10 cellular contexts compared by ENCODE assay signal in genomic region chr1:99548924-99549605, GRCh38.
A peak's percentile ranks its signal among the peaks of the same experiment; 100 is the strongest.
DNase-seq lines count a peak whose midpoint lies in the region; ATAC-seq and TF ChIP-seq lines count a peak whose summit lies in the region.
"Had no signal": no experiment of that assay in that cellular context is flagged by ENCODE, and none has a peak within 500 bp of the region (broad histone marks: within the 10 kb centered on the region; RNA-seq: fewer than 3 reads in every experiment).

No MANE protein-coding gene starts in this region.

- H3K27me3 Mint-ChIP-seq in CD4-positive, alpha-beta T cell, result peaks cover 14% of the 10 kb centered on the region

- peak; percentile 96 to 97 for ATAC-seq in right cardiac atrium
- ATAC-seq in CD4-positive, alpha-beta T cell (ENCODE audit: poor library complexity), result no peak

- no peak overlapping the region for H3K27ac Mint-ChIP-seq in CD4-positive, alpha-beta T cell

- no peak for TF ChIP-seq EP300 in tibial nerve (IDR thresholded peaks at IDR 0.05)

- WGBS in adrenal gland, 4 donors, result 19 to 39% (median 35%) methylated on average over 2 to 3 of the region's 3 CpGs
- WGBS in right cardiac atrium, result 28% methylated on average over 3 of the region's 3 CpGs
- WGBS in tibial nerve, 2 donors, result 46 to 56% methylated on average over 3 of the region's 3 CpGs

- TF ChIP-seq POLR2A in adrenal gland (IDR thresholded peaks at IDR 0.05) (no peak), tibial nerve (IDR thresholded peaks at IDR 0.05) (no peak)

- H3K4me3 ChIP-seq in A673 (ENCODE audit: low read depth, low read length, poor library complexity, severe bottlenecking) (no peak overlapping the region), adrenal gland (no peak overlapping the region), right cardiac atrium (ENCODE audit: low read length) (no peak overlapping the region), tibial nerve (no peak overlapping the region)

- no peaks in the 10 kb centered on the region for H3K27me3 ChIP-seq in A673 (replicated peaks; ENCODE audit: insufficient read depth, low read depth, low read length, poor library complexity)
- H3K27me3 ChIP-seq in adrenal gland, result no peaks in the 10 kb centered on the region
- H3K27me3 ChIP-seq in right cardiac atrium (ENCODE audit: control insufficient read depth, insufficient read depth), result no peaks in the 10 kb centered on the region
- no peaks in the 10 kb centered on the region for H3K27me3 ChIP-seq in tibial nerve
- H3K27me3 ChIP-seq in CD4-positive, alpha-beta T cell (ENCODE audit: control insufficient read depth, insufficient read depth, low read length), result no peaks in the 10 kb centered on the region

- H3K9me3 ChIP-seq in A673 (ENCODE audit: low read depth, low read length, poor library complexity, severe bottlenecking), result no peaks in the 10 kb centered on the region
- no peaks in the 10 kb centered on the region for H3K9me3 ChIP-seq in adrenal gland (replicated peaks in 1 of 3)
- H3K9me3 ChIP-seq in right cardiac atrium (ENCODE audit: control insufficient read depth, low read length), result no peaks in the 10 kb centered on the region
- no peaks in the 10 kb centered on the region for H3K9me3 ChIP-seq in tibial nerve
- no peaks in the 10 kb centered on the region for H3K9me3 ChIP-seq in CD4-positive, alpha-beta T cell (ENCODE audit: control insufficient read depth, low read length)

- intact Hi-C loops in A673 (cut with micrococcal nuclease; ENCODE audit: unreplicated experiment) (no loop called here), adrenal gland (cut with DNase I) (no loop called here), right cardiac atrium (cut with DNase I) (no loop called here)
- intact Hi-C loops in CD4-positive, alpha-beta T cell (cut with DNase I, micrococcal nuclease), result no loop called here

- H3K4me1 ChIP-seq in A673 (ENCODE audit: insufficient read depth, low read length, poor library complexity, severe bottlenecking), result peaks cover 7% of the 10 kb centered on the region
- H3K4me1 ChIP-seq in adrenal gland (replicated peaks in 1 of 2), result peaks cover 0 to 6% of the 10 kb centered on the region in 2 donors
- no peaks in the 10 kb centered on the region for H3K4me1 ChIP-seq in right cardiac atrium (ENCODE audit: control insufficient read depth, insufficient read depth, low read length)
- H3K4me1 ChIP-seq in tibial nerve, result peaks cover 0 to 14% (median 0%) of the 10 kb centered on the region in 4 donors

- no peaks in the 10 kb centered on the region for H3K4me1 Mint-ChIP-seq in CD4-positive, alpha-beta T cell (ENCODE audit: low read depth)
- H3K4me1 Mint-ChIP-seq: neural crest cell had no signal

- no peak overlapping the region for H3K27ac ChIP-seq in A673 (ENCODE audit: low read depth, low read length, poor library complexity, severe bottlenecking)
- no peak overlapping the region for H3K27ac ChIP-seq in adrenal gland
- H3K27ac ChIP-seq in right cardiac atrium (ENCODE audit: low read length), result peak overlapping the region; percentile 75
- H3K27ac ChIP-seq in tibial nerve, result no peak overlapping the region
- no peak overlapping the region for H3K27ac ChIP-seq in CD4-positive, alpha-beta T cell (ENCODE audit: low read depth, low read length)

- CTCF ChIA-PET in A673 (lab: Charles Lee), result no interaction called here
- CTCF ChIA-PET in CD4-positive, alpha-beta T cell (lab: Charles Lee), result no interaction called here

- DNase-seq in A673 (ENCODE audit: low spot score), result peak; percentile 23
- peak; percentile 88 for DNase-seq in NCI-H1105 (lab: John Stamatoyannopoulos, UW)
- peak; percentile 27 to 64 (median 40) for DNase-seq in adrenal gland
- DNase-seq in right cardiac atrium, result peak in 2 of 3 donors; percentile 17 to 42
- no peak for DNase-seq in tibial nerve (ENCODE audit: low spot score in 2 of 2)
- DNase-seq in CD4-positive, alpha-beta T cell, result no peak
- DNase-seq in activated effector memory CD4-positive, alpha-beta T cell treated with Interleukin-2 at 50 U/mL for 16 hours, result no peak
- DNase-seq in mesenteric fat pad (ENCODE audit: low spot score), result no peak
- DNase-seq: Karpas-422 had no signal

- no peaks in the 10 kb centered on the region for H3K36me3 ChIP-seq in A673 (ENCODE audit: insufficient read depth, low read length, poor library complexity, severe bottlenecking)
- H3K36me3 ChIP-seq in adrenal gland (replicated peaks in 1 of 2), result no peaks in the 10 kb centered on the region
- no peaks in the 10 kb centered on the region for H3K36me3 ChIP-seq in tibial nerve

- H3K36me3 Mint-ChIP-seq in CD4-positive, alpha-beta T cell (ENCODE audit: low read depth), result no peaks in the 10 kb centered on the region

- TF ChIP-seq CTCF in A673 (conservative IDR thresholded peaks at IDR 0.05; ENCODE audit: low read depth, low read length), result no peak
- no peak for TF ChIP-seq CTCF in adrenal gland (IDR thresholded peaks at IDR 0.05)
- TF ChIP-seq CTCF in tibial nerve (IDR thresholded peaks at IDR 0.05), result no peak
- no peak for TF ChIP-seq CTCF in CD4-positive, alpha-beta T cell (IDR thresholded peaks at IDR 0.05)

- no TSS peak for BruUV-seq in A673 (replicated peaks; lab: Mats Ljungman, UMichigan)

- no peaks in the 10 kb centered on the region for H3K9me3 Mint-ChIP-seq in CD4-positive, alpha-beta T cell
- H3K9me3 Mint-ChIP-seq: neural crest cell had no signal

- POLR2A ChIA-PET in A673 (lab: Charles Lee; ENCODE audit: low non-redundant PET), result no interaction called here
- POLR2A ChIA-PET in CD4-positive, alpha-beta T cell (lab: Charles Lee), result no interaction called here

- no peak overlapping the region for H3K4me3 Mint-ChIP-seq in CD4-positive, alpha-beta T cell
- H3K4me3 Mint-ChIP-seq: neural crest cell had no signal

Comparison
In these comparisons a context has a peak if more than half of its experiments do, and no peak if none do; other contexts are left out.
1. DNase-seq: peak in A673 (single experiment), NCI-H1105 (single experiment), adrenal gland (7 of 7) and right cardiac atrium (2 of 3); none in tibial nerve (0 of 2), CD4-positive, alpha-beta T cell (0 of 10), activated effector memory CD4-positive, alpha-beta T cell treated with Interleukin-2 at 50 U/mL for 16 hours (single experiment) and mesenteric fat pad (single experiment).